18 cellular contexts compared by ENCODE assay signal in genomic region chr20:3275064-3275935, GRCh38. TPM values are rescaled to one million over a fixed set of nuclear protein-coding genes. Genes with fewer than 3 reads are reported as not detected.
A peak's percentile ranks its signal among the peaks of the same experiment; 100 is the strongest.
DNase-seq lines count a peak whose midpoint lies in the region; ATAC-seq and TF ChIP-seq lines count a peak whose summit lies in the region.
"Had no signal": no experiment of that assay in that cellular context is flagged by ENCODE, and none has a peak within 500 bp of the region (broad histone marks: within the 10 kb centered on the region; RNA-seq: fewer than 3 reads in every experiment).

No MANE protein-coding gene starts in this region.

- H2AFZ ChIP-seq in MM.1S (ENCODE audit: low read length): no peak overlapping the region

- no peak overlapping the region for H3K9ac ChIP-seq in MM.1S (ENCODE audit: low read length)

- ATAC-seq in gastrocnemius medialis (no peak), GM21576 (IDR thresholded peaks at IDR 0.05; ENCODE audit: unreplicated experiment) (no peak), HG02885 (IDR thresholded peaks at IDR 0.05; ENCODE audit: poor library complexity, unreplicated experiment) (no peak)
- ATAC-seq: SK-N-SH treated with all-trans-retinoic acid at 6 μM for 48 hours had no signal

- H3K4me3 ChIP-seq in MM.1S (ENCODE audit: low read length) (no peak overlapping the region), WERI-Rb-1 (ENCODE audit: low read depth, low read length) (no peak overlapping the region), gastrocnemius medialis (no peak overlapping the region)

- H3K4me2 ChIP-seq in MM.1S (ENCODE audit: low read depth, low read length): no peak overlapping the region

- H3K27me3 ChIP-seq in MM.1S (replicated peaks; ENCODE audit: insufficient read depth, low read length) (no peaks in the 10 kb centered on the region), WERI-Rb-1 (ENCODE audit: insufficient read depth, low read depth, severe bottlenecking) (no peaks in the 10 kb centered on the region), gastrocnemius medialis (no peaks in the 10 kb centered on the region)

- no peaks in the 10 kb centered on the region for H3K36me3 ChIP-seq in MM.1S (replicated peaks; ENCODE audit: insufficient read depth, low read length)
- H3K36me3 ChIP-seq in WERI-Rb-1: peaks cover 3% of the 10 kb centered on the region; the same call in 1 of the 2 replicates
- peaks cover 0 to 84% of the 10 kb centered on the region in 2 donors for H3K36me3 ChIP-seq in gastrocnemius medialis

- no peaks in the 10 kb centered on the region for H3F3A ChIP-seq in MM.1S (ENCODE audit: insufficient read depth, low read length)

- H3K79me2 ChIP-seq in MM.1S (ENCODE audit: low read length): no peaks in the 10 kb centered on the region

- no peaks in the 10 kb centered on the region for H4K20me1 ChIP-seq in MM.1S (ENCODE audit: insufficient read depth, low read length)

- in situ Hi-C loops in gastrocnemius medialis (cut with MboI; ENCODE audit: low sequenced_read_pairs in 4 of 4): no loop called here

- H3K4me1 ChIP-seq in MM.1S (ENCODE audit: low read length) (no peaks in the 10 kb centered on the region), gastrocnemius medialis (peaks cover 23 to 28% of the 10 kb centered on the region in 2 donors)

- H3K9me2 ChIP-seq in MM.1S (replicated peaks; ENCODE audit: insufficient read depth, low read length): no peaks in the 10 kb centered on the region

- no peak for TF ChIP-seq POLR2A in gastrocnemius medialis (IDR thresholded peaks at IDR 0.05)

- no peaks in the 10 kb centered on the region for H3K9me3 ChIP-seq in MM.1S (replicated peaks; ENCODE audit: insufficient read depth, low read length)
- H3K9me3 ChIP-seq in WERI-Rb-1 (ENCODE audit: severe bottlenecking): no peaks in the 10 kb centered on the region
- no peaks in the 10 kb centered on the region for H3K9me3 ChIP-seq in gastrocnemius medialis

- no peak overlapping the region for H3K27ac ChIP-seq in MM.1S (ENCODE audit: low read length)
- H3K27ac ChIP-seq in WERI-Rb-1: peak overlapping the region; percentile 52
- H3K27ac ChIP-seq in gastrocnemius medialis: peak overlapping the region in 3 of 4 donors; percentile 28 to 47 (median 31)

- peak; percentile 1 for DNase-seq in MM.1S
- DNase-seq in WERI-Rb-1: peak; percentile 58
- DNase-seq in cerebellar nuclear complex (lab: John Stamatoyannopoulos, UW): peak; percentile 91 to 94
- DNase-seq in gastrocnemius medialis: no peak
- no peak for DNase-seq in NCI-H2107 (lab: John Stamatoyannopoulos, UW)
- DNase-seq: CD8-positive, alpha-beta memory T cell; DMS53; EL; HFFc6; Karpas-422; NCI-H1048; NCI-H1436 treated with DMSO at 0.1 percent for 48 hours; NCI-H2029 treated with DMSO at 0.1 percent for 48 hours; NCI-H748 treated with DMSO at 0.1 percent for 48 hours; SIG-M5 had no signal

- TF ChIP-seq CTCF in MM.1S (IDR thresholded peaks at IDR 0.05; ENCODE audit: low read length): no peak
- TF ChIP-seq CTCF in WERI-Rb-1 (IDR thresholded peaks at IDR 0.05; ENCODE audit: low read depth, low read length): no peak
- no peak for TF ChIP-seq CTCF in gastrocnemius medialis (IDR thresholded peaks at IDR 0.05 in 4 of 5, conservative IDR thresholded peaks at IDR 0.05 in 1 of 5)

- intact Hi-C loops in gastrocnemius medialis (cut with DNase I; ENCODE audit: low total_unique reads): loop anchor here (5.0 kb wide), 1 partner anchor 53 kb away; no protein-coding TSS in a partner anchor

RNA-seq across cellular contexts. Expression of gene SLC4A11, which starts 36.3 kb away (rescaled TPM):
- total RNA-seq in gastrocnemius medialis: 1 to 10 TPM; 2.0 to 3.3 (median 2.3) TPM

Comparison
In these comparisons a context has a peak if more than half of its experiments do, and no peak if none do; other contexts are left out.
1. DNase-seq: peak in MM.1S (single experiment), WERI-Rb-1 (single experiment) and cerebellar nuclear complex (2 of 2); none in gastrocnemius medialis (0 of 2) and NCI-H2107 (single experiment).